ENCODE assay signal across 35 cellular contexts in the genomic region with DNA sequence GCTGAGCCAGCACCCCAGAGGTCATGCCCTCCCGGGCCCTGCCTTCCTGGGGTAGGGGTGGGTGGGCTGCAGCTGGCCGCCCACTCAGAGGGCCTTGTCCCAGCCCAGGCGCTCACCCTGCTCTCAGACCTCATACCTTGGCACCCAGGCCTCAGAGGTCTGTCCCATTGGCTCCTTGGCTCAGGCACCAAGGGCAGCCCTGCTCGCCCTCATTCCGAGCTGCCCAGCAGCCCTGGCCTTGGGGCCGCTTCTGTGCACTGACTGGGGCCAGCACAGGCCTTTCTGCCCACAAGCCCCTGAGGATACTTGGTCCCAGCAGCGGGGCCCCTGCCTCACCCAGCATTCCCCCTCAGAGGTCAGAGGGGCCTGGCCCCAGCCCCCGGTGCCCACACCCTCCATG. TPM values are rescaled to one million over a fixed set of nuclear protein-coding genes. Genes with fewer than 3 reads are reported as not detected.
"Had no signal": no experiment of that assay in that cellular context is flagged by ENCODE, and none has a peak within 500 bp of the region (broad histone marks: within the 10 kb centered on the region; RNA-seq: fewer than 3 reads in every experiment).

No MANE protein-coding gene starts in this region.

- H3K27me3 ChIP-seq: MG63 had no signal

- H3K9ac ChIP-seq: KMS-11 had no signal

- H3K36me3 ChIP-seq: MG63 had no signal

- H3K27ac ChIP-seq: KMS-11 had no signal

- H3K4me2 ChIP-seq: KMS-11 had no signal

- DNase-seq: Karpas-422, Kasumi-1, KBM-7, KG1, MG63, MM.1S, MV-4-11, NCI-H1048, NCI-H1092, NCI-H1092 treated with DMSO at 0.1 percent for 48 hours, NCI-H1105, NCI-H1105 treated with DMSO at 0.1 percent for 48 hours, NCI-H1417 treated with DMSO at 0.1 percent for 48 hours, NCI-H1436, NCI-H1436 treated with DMSO at 0.1 percent for 48 hours, NCI-H1694, NCI-H1694 treated with DMSO at 0.1 percent for 48 hours, NCI-H187, NCI-H187 treated with DMSO at 0.1 percent for 48 hours, NCI-H1930, NCI-H2029, NCI-H2029 treated with DMSO at 0.1 percent for 48 hours, NCI-H2081 treated with DMSO at 0.1 percent for 48 hours, NCI-H2107, NCI-H2171, NCI-H2171 treated with DMSO at 0.1 percent for 48 hours, NCI-H2227 treated with DMSO at 0.1 percent for 48 hours, NCI-H226, NCI-H345, NCI-H446, NCI-H446 treated with DMSO at 0.1 percent for 48 hours had no signal

- H3K4me3 ChIP-seq: MG63 had no signal

- H3K9me3 ChIP-seq: MG63 had no signal

RNA-seq across cellular contexts. Expression of gene GCK, which starts 45.8 kb away (rescaled TPM):
- total RNA-seq: LHCN-M2, M059J, MCF 10A had no signal
